Comparison of ENCODE assay signal across 8 cellular contexts in genomic region chr21:45643021-45643980, GRCh38. TPM values are rescaled to one million over a fixed set of nuclear protein-coding genes. Genes with fewer than 3 reads are reported as not detected.
A peak's percentile ranks its signal among the peaks of the same experiment; 100 is the strongest.
DNase-seq lines count a peak whose midpoint lies in the region; ATAC-seq and TF ChIP-seq lines count a peak whose summit lies in the region.

TSS of gene PCBP3 (plus strand) at chr21:45643725. CDS start at chr21:45850086, 206,361 bp downstream.

- peak within 1 kb of the TSS; percentile 64 for H3K4me3 Mint-ChIP-seq in activated CD8-positive, alpha-beta T cell treated with anti-CD3 and anti-CD28 coated beads, Interleukin-2, amount 10 ng/mL, durations not matched to agents 7 days and 5 days
- peak within 1 kb of the TSS; percentile 71 for H3K4me3 Mint-ChIP-seq in memory B cell

- peak; percentile 78 for ATAC-seq in GM18909 (IDR thresholded peaks at IDR 0.05; ENCODE audit: poor library complexity, unreplicated experiment)
- peak; percentile 76 for ATAC-seq in HG03354 (IDR thresholded peaks at IDR 0.05; ENCODE audit: poor library complexity, severe bottlenecking, unreplicated experiment)
- ATAC-seq in activated CD8-positive, alpha-beta T cell treated with anti-CD3 and anti-CD28 coated beads, Interleukin-2, amount 10 ng/mL, durations not matched to agents 7 days and 5 days, result peak; percentile 89
- peak; percentile 68 for ATAC-seq in memory B cell (ENCODE audit: low read depth)

- H3K36me3 Mint-ChIP-seq in activated CD8-positive, alpha-beta T cell treated with anti-CD3 and anti-CD28 coated beads, Interleukin-2, amount 10 ng/mL, durations not matched to agents 7 days and 5 days (ENCODE audit: low read depth), result no peaks in the 10 kb centered on the region
- peaks cover 4% of the 10 kb centered on the region for H3K36me3 Mint-ChIP-seq in memory B cell

- POLR2A ChIA-PET in AG04449 (lab: Yijun Ruan, JAX), result no interaction called here
- POLR2A ChIA-PET in activated CD8-positive, alpha-beta T cell treated with anti-CD3 and anti-CD28 coated beads, Interleukin-2, amount 10 ng/mL, durations not matched to agents 7 days and 5 days (lab: Charles Lee), result no interaction called here

- CTCF ChIA-PET in AG04449 (lab: Yijun Ruan, JAX), result no interaction called here
- CTCF ChIA-PET in activated CD8-positive, alpha-beta T cell treated with anti-CD3 and anti-CD28 coated beads, Interleukin-2, amount 10 ng/mL, durations not matched to agents 7 days and 5 days (lab: Charles Lee), result no interaction called here

- peaks cover 16% of the 10 kb centered on the region for H3K27me3 Mint-ChIP-seq in activated CD8-positive, alpha-beta T cell treated with anti-CD3 and anti-CD28 coated beads, Interleukin-2, amount 10 ng/mL, durations not matched to agents 7 days and 5 days (ENCODE audit: low read depth)
- peaks cover 10% of the 10 kb centered on the region for H3K27me3 Mint-ChIP-seq in memory B cell

- H3K4me1 Mint-ChIP-seq in activated CD8-positive, alpha-beta T cell treated with anti-CD3 and anti-CD28 coated beads, Interleukin-2, amount 10 ng/mL, durations not matched to agents 7 days and 5 days (ENCODE audit: low read depth), result peaks cover 28% of the 10 kb centered on the region
- H3K4me1 Mint-ChIP-seq in memory B cell, result peaks cover 19% of the 10 kb centered on the region

- no peak for DNase-seq in AG04449 (ENCODE audit: low read depth, low spot score)
- peak; percentile 85 to 98 for DNase-seq in NCI-H526 (lab: John Stamatoyannopoulos, UW)
- peak; percentile 95 for DNase-seq in activated CD8-positive, alpha-beta T cell treated with anti-CD3 and anti-CD28 coated beads, Interleukin-2, amount 10 ng/mL, durations not matched to agents 7 days and 5 days
- DNase-seq in effector CD4-positive, alpha-beta T cell, result peak; percentile 92
- peak; percentile 87 to 89 for DNase-seq in memory B cell (ENCODE audit: low spot score in 2 of 2)
- peak; percentile 96 to 98 (median 96) for DNase-seq in stimulated activated CD4-positive, alpha-beta T cell treated with anti-CD3 and anti-CD28 coated beads, TNF-alpha, amount 100 ng/mL, for 4 hours (ENCODE audit: low read depth in 3 of 3)

- no peak for TF ChIP-seq CTCF in AG04449 (IDR thresholded peaks at IDR 0.05; ENCODE audit: insufficient read depth, low read length, missing control alignments)

- peak within 1 kb of the TSS; percentile 57 for H3K4me3 ChIP-seq in AG04449 (ENCODE audit: low read depth, low read length)

- no peaks in the 10 kb centered on the region for H3K9me3 Mint-ChIP-seq in activated CD8-positive, alpha-beta T cell treated with anti-CD3 and anti-CD28 coated beads, Interleukin-2, amount 10 ng/mL, durations not matched to agents 7 days and 5 days (ENCODE audit: insufficient read depth)
- H3K9me3 Mint-ChIP-seq in memory B cell, result peaks cover 4% of the 10 kb centered on the region

- H3K27ac Mint-ChIP-seq in activated CD8-positive, alpha-beta T cell treated with anti-CD3 and anti-CD28 coated beads, Interleukin-2, amount 10 ng/mL, durations not matched to agents 7 days and 5 days, result peak within 1 kb of the TSS; percentile 11
- H3K27ac Mint-ChIP-seq in memory B cell, result no peak within 1 kb of the TSS

RNA-seq across cellular contexts. Expression of gene PCBP3, which starts in this region (rescaled TPM):
- total RNA-seq in activated CD8-positive, alpha-beta T cell treated with anti-CD3 and anti-CD28 coated beads, Interleukin-2, amount 10 ng/mL, durations not matched to agents 7 days and 5 days, result 1 to 10 TPM; 1.3 to 1.4 TPM
